1 cellular context compared by ENCODE assay signal in the genomic region with DNA sequence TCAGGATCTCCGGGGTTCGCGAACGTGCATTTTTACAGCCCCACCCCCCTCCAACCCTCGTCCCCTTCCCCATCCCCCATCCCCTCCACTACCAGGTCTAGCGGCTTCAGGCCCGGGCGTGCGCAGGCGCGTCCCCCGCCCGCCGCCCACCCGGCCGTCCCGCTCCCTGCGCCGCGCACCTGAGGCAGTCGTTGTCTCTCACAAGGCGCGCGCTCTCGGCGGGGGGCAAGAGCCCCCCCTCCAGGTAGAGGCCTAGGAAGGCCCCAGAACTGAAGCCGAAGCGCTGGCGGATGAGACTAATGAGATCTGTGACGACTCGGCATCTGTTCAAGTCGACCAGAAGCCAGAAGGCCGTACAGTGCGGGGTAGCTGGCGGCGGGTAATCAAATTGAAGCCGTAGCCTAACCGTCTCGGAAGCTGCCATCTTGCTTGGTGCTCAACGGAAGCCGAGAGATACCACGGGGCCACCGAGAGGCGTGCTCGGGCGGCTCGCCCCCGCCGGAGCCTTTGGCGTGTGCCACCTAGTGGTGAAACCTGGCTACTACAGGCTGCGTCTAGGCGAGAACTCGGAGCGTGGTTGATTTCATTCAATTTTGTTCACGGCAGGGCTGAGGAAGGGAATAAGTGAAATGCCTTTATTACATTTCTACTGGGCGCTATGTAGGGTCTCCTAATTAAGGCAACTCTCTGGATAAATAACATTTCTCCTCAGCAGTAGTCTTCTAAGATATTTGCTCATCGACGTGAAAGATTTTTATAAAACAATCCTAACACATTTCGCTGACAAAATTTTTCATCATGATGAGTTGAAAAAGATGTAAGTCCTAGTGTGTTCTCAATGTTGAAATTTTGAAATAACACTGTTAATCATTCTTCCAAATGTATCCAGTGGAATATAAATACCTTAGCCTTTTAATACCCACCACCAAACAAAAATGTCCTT.
TF ChIP-seq lines count a peak whose summit lies in the region.

A gene with protein sequence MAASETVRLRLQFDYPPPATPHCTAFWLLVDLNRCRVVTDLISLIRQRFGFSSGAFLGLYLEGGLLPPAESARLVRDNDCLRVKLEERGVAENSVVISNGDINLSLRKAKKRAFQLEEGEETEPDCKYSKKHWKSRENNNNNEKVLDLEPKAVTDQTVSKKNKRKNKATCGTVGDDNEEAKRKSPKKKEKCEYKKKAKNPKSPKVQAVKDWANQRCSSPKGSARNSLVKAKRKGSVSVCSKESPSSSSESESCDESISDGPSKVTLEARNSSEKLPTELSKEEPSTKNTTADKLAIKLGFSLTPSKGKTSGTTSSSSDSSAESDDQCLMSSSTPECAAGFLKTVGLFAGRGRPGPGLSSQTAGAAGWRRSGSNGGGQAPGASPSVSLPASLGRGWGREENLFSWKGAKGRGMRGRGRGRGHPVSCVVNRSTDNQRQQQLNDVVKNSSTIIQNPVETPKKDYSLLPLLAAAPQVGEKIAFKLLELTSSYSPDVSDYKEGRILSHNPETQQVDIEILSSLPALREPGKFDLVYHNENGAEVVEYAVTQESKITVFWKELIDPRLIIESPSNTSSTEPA (minus strand): TSS at position 455 of the 943 bp plus-strand sequence. CDS start 31 bp downstream, at position 424.

TF ChIP-seq in GM12878, 131 proteins besides CTCF, POLR2A, EP300 and RAD21 (continued from another document and continues in another):
- TF ChIP-seq, protein P1, sequence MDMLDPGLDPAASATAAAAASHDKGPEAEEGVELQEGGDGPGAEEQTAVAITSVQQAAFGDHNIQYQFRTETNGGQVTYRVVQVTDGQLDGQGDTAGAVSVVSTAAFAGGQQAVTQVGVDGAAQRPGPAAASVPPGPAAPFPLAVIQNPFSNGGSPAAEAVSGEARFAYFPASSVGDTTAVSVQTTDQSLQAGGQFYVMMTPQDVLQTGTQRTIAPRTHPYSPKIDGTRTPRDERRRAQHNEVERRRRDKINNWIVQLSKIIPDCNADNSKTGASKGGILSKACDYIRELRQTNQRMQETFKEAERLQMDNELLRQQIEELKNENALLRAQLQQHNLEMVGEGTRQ (IDR thresholded peaks at IDR 0.05; ENCODE audit: borderline replicate concordance, low read depth, low read length), result peak; percentile 14; the same call in 1 of the 2 replicates
- no peak for TF ChIP-seq TCF7 (IDR thresholded peaks at IDR 0.05; ENCODE audit: borderline replicate concordance)
- TF ChIP-seq, protein P2, sequence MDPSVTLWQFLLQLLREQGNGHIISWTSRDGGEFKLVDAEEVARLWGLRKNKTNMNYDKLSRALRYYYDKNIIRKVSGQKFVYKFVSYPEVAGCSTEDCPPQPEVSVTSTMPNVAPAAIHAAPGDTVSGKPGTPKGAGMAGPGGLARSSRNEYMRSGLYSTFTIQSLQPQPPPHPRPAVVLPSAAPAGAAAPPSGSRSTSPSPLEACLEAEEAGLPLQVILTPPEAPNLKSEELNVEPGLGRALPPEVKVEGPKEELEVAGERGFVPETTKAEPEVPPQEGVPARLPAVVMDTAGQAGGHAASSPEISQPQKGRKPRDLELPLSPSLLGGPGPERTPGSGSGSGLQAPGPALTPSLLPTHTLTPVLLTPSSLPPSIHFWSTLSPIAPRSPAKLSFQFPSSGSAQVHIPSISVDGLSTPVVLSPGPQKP (IDR thresholded peaks at IDR 0.05; ENCODE audit: low read depth, low read length), result peak; percentile 57; the same call in 1 of the 2 replicates
- TF ChIP-seq SP1 (IDR thresholded peaks at IDR 0.05; ENCODE audit: low read depth, low read length), result peak; percentile 47
- no peak for TF ChIP-seq NFXL1 (IDR thresholded peaks at IDR 0.05; ENCODE audit: borderline replicate concordance)
- peak; percentile 83 for TF ChIP-seq CBFB (IDR thresholded peaks at IDR 0.05; ENCODE audit: low read depth)
- TF ChIP-seq SUZ12 (IDR thresholded peaks at IDR 0.05; ENCODE audit: unreplicated experiment), result no peak
- TF ChIP-seq, protein P3, sequence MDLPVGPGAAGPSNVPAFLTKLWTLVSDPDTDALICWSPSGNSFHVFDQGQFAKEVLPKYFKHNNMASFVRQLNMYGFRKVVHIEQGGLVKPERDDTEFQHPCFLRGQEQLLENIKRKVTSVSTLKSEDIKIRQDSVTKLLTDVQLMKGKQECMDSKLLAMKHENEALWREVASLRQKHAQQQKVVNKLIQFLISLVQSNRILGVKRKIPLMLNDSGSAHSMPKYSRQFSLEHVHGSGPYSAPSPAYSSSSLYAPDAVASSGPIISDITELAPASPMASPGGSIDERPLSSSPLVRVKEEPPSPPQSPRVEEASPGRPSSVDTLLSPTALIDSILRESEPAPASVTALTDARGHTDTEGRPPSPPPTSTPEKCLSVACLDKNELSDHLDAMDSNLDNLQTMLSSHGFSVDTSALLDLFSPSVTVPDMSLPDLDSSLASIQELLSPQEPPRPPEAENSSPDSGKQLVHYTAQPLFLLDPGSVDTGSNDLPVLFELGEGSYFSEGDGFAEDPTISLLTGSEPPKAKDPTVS (IDR thresholded peaks at IDR 0.05; ENCODE audit: low read depth, low read length), result no peak
- TF ChIP-seq, protein P4, sequence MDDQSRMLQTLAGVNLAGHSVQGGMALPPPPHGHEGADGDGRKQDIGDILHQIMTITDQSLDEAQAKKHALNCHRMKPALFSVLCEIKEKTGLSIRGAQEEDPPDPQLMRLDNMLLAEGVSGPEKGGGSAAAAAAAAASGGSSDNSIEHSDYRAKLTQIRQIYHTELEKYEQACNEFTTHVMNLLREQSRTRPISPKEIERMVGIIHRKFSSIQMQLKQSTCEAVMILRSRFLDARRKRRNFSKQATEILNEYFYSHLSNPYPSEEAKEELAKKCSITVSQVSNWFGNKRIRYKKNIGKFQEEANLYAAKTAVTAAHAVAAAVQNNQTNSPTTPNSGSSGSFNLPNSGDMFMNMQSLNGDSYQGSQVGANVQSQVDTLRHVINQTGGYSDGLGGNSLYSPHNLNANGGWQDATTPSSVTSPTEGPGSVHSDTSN (IDR thresholded peaks at IDR 0.05; ENCODE audit: insufficient replicate concordance, low read depth, low read length), result no peak
- no peak for TF ChIP-seq MYC (IDR thresholded peaks at IDR 0.05; ENCODE audit: insufficient read depth, insufficient read length, insufficient replicate concordance, low read length, severe bottlenecking)
- no peak for TF ChIP-seq PAX8 (IDR thresholded peaks at IDR 0.05)
- TF ChIP-seq IKZF1 (conservative IDR thresholded peaks at IDR 0.05), result peak; percentile 68
- TF ChIP-seq, protein P5, sequence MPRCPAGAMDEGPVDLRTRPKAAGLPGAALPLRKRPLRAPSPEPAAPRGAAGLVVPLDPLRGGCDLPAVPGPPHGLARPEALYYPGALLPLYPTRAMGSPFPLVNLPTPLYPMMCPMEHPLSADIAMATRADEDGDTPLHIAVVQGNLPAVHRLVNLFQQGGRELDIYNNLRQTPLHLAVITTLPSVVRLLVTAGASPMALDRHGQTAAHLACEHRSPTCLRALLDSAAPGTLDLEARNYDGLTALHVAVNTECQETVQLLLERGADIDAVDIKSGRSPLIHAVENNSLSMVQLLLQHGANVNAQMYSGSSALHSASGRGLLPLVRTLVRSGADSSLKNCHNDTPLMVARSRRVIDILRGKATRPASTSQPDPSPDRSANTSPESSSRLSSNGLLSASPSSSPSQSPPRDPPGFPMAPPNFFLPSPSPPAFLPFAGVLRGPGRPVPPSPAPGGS (IDR thresholded peaks at IDR 0.05; ENCODE audit: borderline replicate concordance, insufficient read depth, low read depth, low read length, poor library complexity, severe bottlenecking), result no peak
- TF ChIP-seq MTA2 (IDR thresholded peaks at IDR 0.05; ENCODE audit: low read depth), result no peak
- TF ChIP-seq ZZZ3 (IDR thresholded peaks at IDR 0.05; ENCODE audit: control insufficient read depth, insufficient read length, low read depth), result no peak
- TF ChIP-seq FOXM1 (IDR thresholded peaks at IDR 0.05; ENCODE audit: low read depth, low read length), result no peak
- TF ChIP-seq PAX5 (IDR thresholded peaks at IDR 0.05; ENCODE audit: borderline replicate concordance, low read depth, low read length), result no peak
- no peak for TF ChIP-seq ZNF274 (IDR thresholded peaks at IDR 0.05; ENCODE audit: insufficient read depth, insufficient read length)
- no peak for TF ChIP-seq SPI1 (IDR thresholded peaks at IDR 0.05; ENCODE audit: borderline replicate concordance, insufficient read depth, low read depth, low read length)
- TF ChIP-seq CREB1 (IDR thresholded peaks at IDR 0.05; ENCODE audit: low read depth), result no peak
- no peak for TF ChIP-seq BCL11A (IDR thresholded peaks at IDR 0.05; ENCODE audit: low read depth, low read length)
- TF ChIP-seq SMAD1 (IDR thresholded peaks at IDR 0.05; ENCODE audit: low read depth, partially characterized antibody), result no peak
- no peak for TF ChIP-seq RBBP5 (conservative IDR thresholded peaks at IDR 0.05)
- peak; percentile 62; the same call in 1 of the 2 replicates for TF ChIP-seq STAT1 (conservative IDR thresholded peaks at IDR 0.05)
- no peak for TF ChIP-seq HDAC2 (IDR thresholded peaks at IDR 0.05)
- TF ChIP-seq KDM1A (IDR thresholded peaks at IDR 0.05; ENCODE audit: borderline replicate concordance), result no peak
- 0 out of 2 replicates have a peak, but pooled peaks have one; percentile 28 for TF ChIP-seq TCF3 (IDR thresholded peaks at IDR 0.05; ENCODE audit: borderline replicate concordance, insufficient read depth, low read depth, low read length)
- TF ChIP-seq CBX3 (IDR thresholded peaks at IDR 0.05; ENCODE audit: borderline replicate concordance, low read depth), result no peak
- no peak; the same call in 1 of the 2 replicates for TF ChIP-seq NR2F1 (conservative IDR thresholded peaks at IDR 0.05)
- TF ChIP-seq, protein P6, sequence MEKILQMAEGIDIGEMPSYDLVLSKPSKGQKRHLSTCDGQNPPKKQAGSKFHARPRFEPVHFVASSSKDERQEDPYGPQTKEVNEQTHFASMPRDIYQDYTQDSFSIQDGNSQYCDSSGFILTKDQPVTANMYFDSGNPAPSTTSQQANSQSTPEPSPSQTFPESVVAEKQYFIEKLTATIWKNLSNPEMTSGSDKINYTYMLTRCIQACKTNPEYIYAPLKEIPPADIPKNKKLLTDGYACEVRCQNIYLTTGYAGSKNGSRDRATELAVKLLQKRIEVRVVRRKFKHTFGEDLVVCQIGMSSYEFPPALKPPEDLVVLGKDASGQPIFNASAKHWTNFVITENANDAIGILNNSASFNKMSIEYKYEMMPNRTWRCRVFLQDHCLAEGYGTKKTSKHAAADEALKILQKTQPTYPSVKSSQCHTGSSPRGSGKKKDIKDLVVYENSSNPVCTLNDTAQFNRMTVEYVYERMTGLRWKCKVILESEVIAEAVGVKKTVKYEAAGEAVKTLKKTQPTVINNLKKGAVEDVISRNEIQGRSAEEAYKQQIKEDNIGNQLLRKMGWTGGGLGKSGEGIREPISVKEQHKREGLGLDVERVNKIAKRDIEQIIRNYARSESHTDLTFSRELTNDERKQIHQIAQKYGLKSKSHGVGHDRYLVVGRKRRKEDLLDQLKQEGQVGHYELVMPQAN (conservative IDR thresholded peaks at IDR 0.05), result peak; percentile 73; the same call in 1 of the 2 replicates
- peak; percentile 57 for TF ChIP-seq RAD51 (IDR thresholded peaks at IDR 0.05)
- peak; percentile 75 for TF ChIP-seq MXI1 (IDR thresholded peaks at IDR 0.05; ENCODE audit: low read depth, low read length)
- TF ChIP-seq ZSCAN29 (IDR thresholded peaks at IDR 0.05), result no peak
- TF ChIP-seq, protein P7, sequence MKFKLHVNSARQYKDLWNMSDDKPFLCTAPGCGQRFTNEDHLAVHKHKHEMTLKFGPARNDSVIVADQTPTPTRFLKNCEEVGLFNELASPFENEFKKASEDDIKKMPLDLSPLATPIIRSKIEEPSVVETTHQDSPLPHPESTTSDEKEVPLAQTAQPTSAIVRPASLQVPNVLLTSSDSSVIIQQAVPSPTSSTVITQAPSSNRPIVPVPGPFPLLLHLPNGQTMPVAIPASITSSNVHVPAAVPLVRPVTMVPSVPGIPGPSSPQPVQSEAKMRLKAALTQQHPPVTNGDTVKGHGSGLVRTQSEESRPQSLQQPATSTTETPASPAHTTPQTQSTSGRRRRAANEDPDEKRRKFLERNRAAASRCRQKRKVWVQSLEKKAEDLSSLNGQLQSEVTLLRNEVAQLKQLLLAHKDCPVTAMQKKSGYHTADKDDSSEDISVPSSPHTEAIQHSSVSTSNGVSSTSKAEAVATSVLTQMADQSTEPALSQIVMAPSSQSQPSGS (IDR thresholded peaks at IDR 0.05; ENCODE audit: low read length), result no peak
- 0 out of 2 replicates have a peak, but pooled peaks have one; percentile 9 for TF ChIP-seq NRF1 (conservative IDR thresholded peaks at IDR 0.05; ENCODE audit: low read depth, low read length)
- peak; percentile 87; the same call in 1 of the 2 replicates for TF ChIP-seq ZNF207 (IDR thresholded peaks at IDR 0.05; ENCODE audit: borderline replicate concordance)
- TF ChIP-seq RELA (IDR thresholded peaks at IDR 0.05; ENCODE audit: borderline replicate concordance, partially characterized antibody), result peak; percentile 76
- TF ChIP-seq RB1 (IDR thresholded peaks at IDR 0.05; ENCODE audit: borderline replicate concordance), result peak; percentile 70; the same call in 1 of the 2 replicates
- no peak for TF ChIP-seq HDAC6 (IDR thresholded peaks at IDR 0.05; ENCODE audit: unreplicated experiment)
- 0 out of 2 replicates have a peak, but pooled peaks have one; percentile 10 for TF ChIP-seq TCF12 (IDR thresholded peaks at IDR 0.05; ENCODE audit: low read depth, low read length)
- TF ChIP-seq, protein P8, sequence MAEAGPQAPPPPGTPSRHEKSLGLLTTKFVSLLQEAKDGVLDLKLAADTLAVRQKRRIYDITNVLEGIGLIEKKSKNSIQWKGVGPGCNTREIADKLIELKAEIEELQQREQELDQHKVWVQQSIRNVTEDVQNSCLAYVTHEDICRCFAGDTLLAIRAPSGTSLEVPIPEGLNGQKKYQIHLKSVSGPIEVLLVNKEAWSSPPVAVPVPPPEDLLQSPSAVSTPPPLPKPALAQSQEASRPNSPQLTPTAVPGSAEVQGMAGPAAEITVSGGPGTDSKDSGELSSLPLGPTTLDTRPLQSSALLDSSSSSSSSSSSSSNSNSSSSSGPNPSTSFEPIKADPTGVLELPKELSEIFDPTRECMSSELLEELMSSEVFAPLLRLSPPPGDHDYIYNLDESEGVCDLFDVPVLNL (IDR thresholded peaks at IDR 0.05; ENCODE audit: low read depth, low read length), result 0 out of 2 replicates have a peak, but pooled peaks have one; percentile 48
- TF ChIP-seq HCFC1 (IDR thresholded peaks at IDR 0.05; ENCODE audit: low read length), result peak; percentile 48
- TF ChIP-seq, protein P9, sequence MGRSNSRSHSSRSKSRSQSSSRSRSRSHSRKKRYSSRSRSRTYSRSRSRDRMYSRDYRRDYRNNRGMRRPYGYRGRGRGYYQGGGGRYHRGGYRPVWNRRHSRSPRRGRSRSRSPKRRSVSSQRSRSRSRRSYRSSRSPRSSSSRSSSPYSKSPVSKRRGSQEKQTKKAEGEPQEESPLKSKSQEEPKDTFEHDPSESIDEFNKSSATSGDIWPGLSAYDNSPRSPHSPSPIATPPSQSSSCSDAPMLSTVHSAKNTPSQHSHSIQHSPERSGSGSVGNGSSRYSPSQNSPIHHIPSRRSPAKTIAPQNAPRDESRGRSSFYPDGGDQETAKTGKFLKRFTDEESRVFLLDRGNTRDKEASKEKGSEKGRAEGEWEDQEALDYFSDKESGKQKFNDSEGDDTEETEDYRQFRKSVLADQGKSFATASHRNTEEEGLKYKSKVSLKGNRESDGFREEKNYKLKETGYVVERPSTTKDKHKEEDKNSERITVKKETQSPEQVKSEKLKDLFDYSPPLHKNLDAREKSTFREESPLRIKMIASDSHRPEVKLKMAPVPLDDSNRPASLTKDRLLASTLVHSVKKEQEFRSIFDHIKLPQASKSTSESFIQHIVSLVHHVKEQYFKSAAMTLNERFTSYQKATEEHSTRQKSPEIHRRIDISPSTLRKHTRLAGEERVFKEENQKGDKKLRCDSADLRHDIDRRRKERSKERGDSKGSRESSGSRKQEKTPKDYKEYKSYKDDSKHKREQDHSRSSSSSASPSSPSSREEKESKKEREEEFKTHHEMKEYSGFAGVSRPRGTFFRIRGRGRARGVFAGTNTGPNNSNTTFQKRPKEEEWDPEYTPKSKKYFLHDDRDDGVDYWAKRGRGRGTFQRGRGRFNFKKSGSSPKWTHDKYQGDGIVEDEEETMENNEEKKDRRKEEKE (IDR thresholded peaks at IDR 0.05), result no peak
- TF ChIP-seq YY1 (IDR thresholded peaks at IDR 0.05; ENCODE audit: low read depth, low read length), result peak; percentile 96
